In the genomic region with DNA sequence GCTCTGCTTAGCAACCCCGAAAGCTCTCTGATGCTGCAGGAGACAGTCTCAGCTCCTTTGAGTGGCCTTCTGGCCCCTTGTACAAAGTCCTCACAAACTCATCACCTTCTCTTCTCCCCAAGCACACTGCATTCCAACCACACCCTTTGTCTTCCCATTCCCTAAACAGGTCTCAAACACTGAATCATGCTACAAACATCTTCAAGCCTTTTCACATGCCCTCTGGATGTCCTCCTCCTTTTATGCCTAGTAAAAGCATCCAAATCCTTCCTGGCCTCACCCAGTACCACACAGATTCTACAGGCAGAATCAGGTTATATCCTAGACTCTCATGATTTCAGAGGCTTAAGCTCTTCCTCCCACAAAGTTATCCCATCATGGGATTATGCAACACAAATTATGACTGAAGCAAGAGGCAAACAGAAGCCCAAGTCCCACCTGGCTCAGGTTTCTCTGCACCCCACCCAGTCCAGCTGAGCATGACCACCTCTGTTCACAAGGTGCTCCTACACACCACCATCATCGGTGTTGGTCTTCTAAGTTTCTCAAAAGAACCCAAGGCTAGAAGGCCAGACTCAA, we compare ENCODE assay signal across 1 cellular context.
TF ChIP-seq lines count a peak whose summit lies in the region.

No MANE protein-coding gene starts in this region.

TF ChIP-seq in HCT116, 20 proteins besides CTCF, POLR2A, EP300 and RAD21 (continued from another document):
- TF ChIP-seq, protein P1, sequence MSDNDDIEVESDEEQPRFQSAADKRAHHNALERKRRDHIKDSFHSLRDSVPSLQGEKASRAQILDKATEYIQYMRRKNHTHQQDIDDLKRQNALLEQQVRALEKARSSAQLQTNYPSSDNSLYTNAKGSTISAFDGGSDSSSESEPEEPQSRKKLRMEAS (IDR thresholded peaks at IDR 0.05) = no peak
- no peak for TF ChIP-seq POLR2AphosphoS5 (IDR thresholded peaks at IDR 0.05; ENCODE audit: low read depth, low read length)
